17 cellular contexts compared by ENCODE assay signal in genomic region chr2:1081411-1082225, GRCh38.
DNase-seq lines count a peak whose midpoint lies in the region; ATAC-seq, FAIRE-seq and TF ChIP-seq lines count a peak whose summit lies in the region.
"Had no signal": no experiment of that assay in that cellular context is flagged by ENCODE, and none has a peak within 500 bp of the region (broad histone marks: within the 10 kb centered on the region; RNA-seq: fewer than 3 reads in every experiment).

No MANE protein-coding gene starts in this region.

- H3K4me3 ChIP-seq in body of pancreas (no peak overlapping the region), testis (no peak overlapping the region)
- H3K4me3 ChIP-seq: ascending aorta, hepatocyte, skin epidermis had no signal

- H3K27ac ChIP-seq in body of pancreas (no peak overlapping the region), testis (no peak overlapping the region)
- H3K27ac ChIP-seq: ascending aorta, hepatocyte, skin epidermis had no signal

- TF ChIP-seq POLR2A in body of pancreas (IDR thresholded peaks at IDR 0.05) (no peak), testis (IDR thresholded peaks at IDR 0.05) (no peak), GM12892 (IDR thresholded peaks at IDR 0.05; ENCODE audit: low read depth, low read length) (no peak)

- DNase-seq in NCI-H2029 (lab: John Stamatoyannopoulos, UW) (peak; percentile 47), NCI-H2029 treated with DMSO at 0.1 percent for 48 hours (lab: John Stamatoyannopoulos, UW) (no peak), body of pancreas (peak; percentile 54 to 80 (median 62)), left ventricle myocardium superior (peak; percentile 69), testis (peak; percentile 82), GM12892 (ENCODE audit: insufficient read length) (no peak), NCI-H146 treated with DMSO at 0.1 percent for 48 hours (lab: John Stamatoyannopoulos, UW; ENCODE audit: unreplicated experiment) (no peak)
- DNase-seq in stimulated activated CD4-positive, alpha-beta T cell treated with anti-CD3 and anti-CD28 coated beads, Interleukin-4, amount 100 ng/mL, for 4 hours: no peak
- DNase-seq: activated CD4-positive, alpha-beta T cell treated with anti-CD3 and anti-CD28 coated beads, Interleukin-2, amount 50 U/mL, for 48 hours; effector CD4-positive, alpha-beta T cell; NCI-H510A had no signal

- 49 to 61% methylated on average over 11 to 15 of the region's 15 CpGs for WGBS in body of pancreas, 2 donors
- 36 to 61% methylated on average over 6 to 14 of the region's 15 CpGs for WGBS in testis, 2 donors

- no peak for FAIRE-seq in GM12892 (lab: Jason Lieb, UNC)
- FAIRE-seq: A204.1, HTR-8/SVneo had no signal

- H3K27me3 ChIP-seq in body of pancreas: no peaks in the 10 kb centered on the region
- no peaks in the 10 kb centered on the region for H3K27me3 ChIP-seq in testis
- H3K27me3 ChIP-seq: ascending aorta, hepatocyte had no signal

- TF ChIP-seq CTCF in body of pancreas (IDR thresholded peaks at IDR 0.05): no peak
- TF ChIP-seq CTCF in testis (IDR thresholded peaks at IDR 0.05): no peak

- H3K9me3 ChIP-seq in body of pancreas (no peaks in the 10 kb centered on the region), testis (no peaks in the 10 kb centered on the region)
- H3K9me3 ChIP-seq: ascending aorta had no signal

- no peaks in the 10 kb centered on the region for H3K36me3 ChIP-seq in body of pancreas (replicated peaks in 1 of 2; ENCODE audit: insufficient read depth in 1 of 2, low read depth in 2 of 2)
- no peaks in the 10 kb centered on the region for H3K36me3 ChIP-seq in testis (ENCODE audit: low read depth, missing control alignments)
- H3K36me3 ChIP-seq: ascending aorta had no signal

- intact Hi-C loops in body of pancreas (cut with DNase I): no loop called here
- intact Hi-C loops in left ventricle myocardium superior (cut with micrococcal nuclease): no loop called here
- intact Hi-C loops in testis (cut with DNase I; ENCODE audit: low total_unique reads): no loop called here

- ATAC-seq in body of pancreas: no peak
- peak; percentile 58 for ATAC-seq in left ventricle myocardium superior
- ATAC-seq: Panc1 had no signal

- no peaks in the 10 kb centered on the region for H3K4me1 ChIP-seq in body of pancreas
- no peaks in the 10 kb centered on the region for H3K4me1 ChIP-seq in testis
- H3K4me1 ChIP-seq: ascending aorta had no signal

Comparison
In these comparisons a context has a peak if more than half of its experiments do, and no peak if none do; other contexts are left out.
1. DNase-seq: peak in NCI-H2029 (single experiment), body of pancreas (4 of 4), left ventricle myocardium superior (single experiment) and testis (single experiment); none in NCI-H2029 treated with DMSO at 0.1 percent for 48 hours (single experiment), stimulated activated CD4-positive, alpha-beta T cell treated with anti-CD3 and anti-CD28 coated beads, Interleukin-4, amount 100 ng/mL, for 4 hours (0 of 2), GM12892 (single experiment) and NCI-H146 treated with DMSO at 0.1 percent for 48 hours (single experiment).